In the genomic region with DNA sequence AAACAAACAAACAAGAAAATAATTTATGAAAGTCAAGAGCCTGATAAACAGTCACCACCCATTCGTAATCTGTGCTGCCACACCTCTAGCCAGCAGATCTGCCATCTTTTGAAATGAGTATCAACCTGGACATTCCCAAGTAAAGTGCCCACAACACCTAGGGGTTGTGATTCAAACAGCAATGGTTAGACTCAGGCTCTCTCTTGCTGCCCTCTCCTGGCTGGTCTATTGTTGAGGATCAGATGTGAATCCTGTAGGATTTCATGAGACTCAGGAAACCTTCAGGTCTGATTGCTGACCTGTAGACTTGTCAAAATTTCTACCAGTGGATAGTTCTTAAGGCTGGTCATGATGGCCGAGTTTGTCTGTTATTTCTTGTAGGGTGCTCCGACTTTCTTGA, we compare ENCODE assay signal across 8 cellular contexts. TPM values are rescaled to one million over a fixed set of nuclear protein-coding genes. Genes with fewer than 3 reads are reported as not detected.
A peak's percentile ranks its signal among the peaks of the same experiment; 100 is the strongest.
DNase-seq lines count a peak whose midpoint lies in the region; ATAC-seq and TF ChIP-seq lines count a peak whose summit lies in the region.

No MANE protein-coding gene starts in this region.

- intact Hi-C loops in cardiac septum (cut with DNase I): no loop called here
- intact Hi-C loops in upper lobe of right lung (cut with DNase I): no loop called here

- H3K9me3 ChIP-seq in cardiac muscle cell (ENCODE audit: low read depth): no peaks in the 10 kb centered on the region
- no peaks in the 10 kb centered on the region for H3K9me3 ChIP-seq in upper lobe of right lung

- peak; percentile 40 for TF ChIP-seq CTCF in cardiac muscle cell (IDR thresholded peaks at IDR 0.05; ENCODE audit: low read depth, low read length)
- peak; percentile 83 for TF ChIP-seq CTCF in foreskin keratinocyte (conservative IDR thresholded peaks at IDR 0.05)
- peak; percentile 29 for TF ChIP-seq CTCF in upper lobe of right lung (IDR thresholded peaks at IDR 0.05)

- H3K27me3 ChIP-seq in cardiac muscle cell: no peaks in the 10 kb centered on the region
- no peaks in the 10 kb centered on the region for H3K27me3 ChIP-seq in foreskin keratinocyte
- no peaks in the 10 kb centered on the region for H3K27me3 ChIP-seq in upper lobe of right lung

- H3K4me1 ChIP-seq in cardiac muscle cell (ENCODE audit: low read depth): no peaks in the 10 kb centered on the region
- H3K4me1 ChIP-seq in foreskin keratinocyte: peaks cover 4% of the 10 kb centered on the region
- peaks cover 21% of the 10 kb centered on the region for H3K4me1 ChIP-seq in upper lobe of right lung

- DNase-seq in cardiac muscle cell (ENCODE audit: low read depth in 1 of 2, low spot score in 1 of 2) (peak; percentile 26 to 41), cardiac septum (ENCODE audit: low spot score) (no peak), OCI-M1 (lab: John Stamatoyannopoulos, UW) (peak; percentile 13), foreskin keratinocyte (peak in 1 of 2 donors; percentile 60), upper lobe of right lung (no peak), NCI-H526 treated with DMSO at 0.1 percent for 48 hours (lab: John Stamatoyannopoulos, UW) (no peak)

- H3K27ac ChIP-seq in cardiac muscle cell (no peak overlapping the region), foreskin keratinocyte (no peak overlapping the region), upper lobe of right lung (no peak overlapping the region)

- no peaks in the 10 kb centered on the region for H3K36me3 ChIP-seq in cardiac muscle cell
- H3K36me3 ChIP-seq in upper lobe of right lung: peaks cover 14% of the 10 kb centered on the region

- no peak overlapping the region for H3K4me3 ChIP-seq in cardiac muscle cell
- H3K4me3 ChIP-seq in upper lobe of right lung: no peak overlapping the region

- peak; percentile 82 for ATAC-seq in foreskin keratinocyte
- ATAC-seq in upper lobe of right lung: peak; percentile 13
- ATAC-seq in GM21423 (IDR thresholded peaks at IDR 0.05; ENCODE audit: unreplicated experiment): no peak
- no peak for ATAC-seq in GM18519 (IDR thresholded peaks at IDR 0.05; ENCODE audit: low FRiP score, unreplicated experiment)

RNA-seq across cellular contexts. Expression of a gene that starts 26.8 kb away (rescaled TPM):
- 57.4 and 90.0 TPM in 2 replicates for total RNA-seq in cardiac muscle cell
- 82.2 and 82.7 TPM in 2 replicates for polyA plus RNA-seq in cardiac muscle cell
- total RNA-seq in cardiac septum: 131 TPM
- 29.8 and 33.2 TPM in 2 replicates for total RNA-seq in foreskin keratinocyte
- 18.2 and 18.8 TPM in 2 replicates for polyA plus RNA-seq in foreskin keratinocyte
- total RNA-seq in upper lobe of right lung: 77.6 TPM

Comparison
In these comparisons a context has a peak if more than half of its experiments do, and no peak if none do; other contexts are left out.
1. DNase-seq: peak in cardiac muscle cell (2 of 2) and OCI-M1 (single experiment); none in cardiac septum (single experiment), upper lobe of right lung (single experiment) and NCI-H526 treated with DMSO at 0.1 percent for 48 hours (single experiment).
2. CTCF ChIP-seq: peak in every context shown above with its lines; median percentile 83 in foreskin keratinocyte; 40 in cardiac muscle cell; 29 in upper lobe of right lung.
3. ATAC-seq: peak in foreskin keratinocyte (single experiment) and upper lobe of right lung (single experiment); none in GM21423 (single experiment) and GM18519 (single experiment).